15 cellular contexts compared by ENCODE assay signal in genomic region chr9:129703667-129704355, GRCh38. TPM values are rescaled to one million over a fixed set of nuclear protein-coding genes. Genes with fewer than 3 reads are reported as not detected.
DNase-seq lines count a peak whose midpoint lies in the region; TF ChIP-seq lines count a peak whose summit lies in the region.
"Had no signal": no experiment of that assay in that cellular context is flagged by ENCODE, and none has a peak within 500 bp of the region (broad histone marks: within the 10 kb centered on the region; RNA-seq: fewer than 3 reads in every experiment).

No MANE protein-coding gene starts in this region.

- peaks cover 3 to 7% of the 10 kb centered on the region in 2 donors for H3K4me1 ChIP-seq in esophagus (ENCODE audit: control insufficient read depth in 2 of 2, insufficient read depth in 2 of 2, low read length in 1 of 2)
- H3K4me1 ChIP-seq in mucosa of rectum (ENCODE audit: control insufficient read depth in 2 of 2, insufficient read depth in 2 of 2, low read length in 2 of 2), result peaks cover 16 to 17% of the 10 kb centered on the region in 2 donors
- peaks cover 0 to 51% (median 30%) of the 10 kb centered on the region in 4 donors for H3K4me1 ChIP-seq in tibial artery

- H3K4me3 ChIP-seq in HFF-Myc (replicated peaks; ENCODE audit: low read depth, low read length) (no peak overlapping the region), esophagus (ENCODE audit: low read depth in 1 of 2, low read length in 2 of 2) (no peak overlapping the region), mucosa of rectum (ENCODE audit: low read length in 2 of 2) (no peak overlapping the region), tibial artery (peak overlapping the region in 1 of 2 donors; percentile 19)

- peaks cover 31% of the 10 kb centered on the region for H3K4me1 Mint-ChIP-seq in type B pancreatic cell (ENCODE audit: unreplicated experiment)

- H3K36me3 Mint-ChIP-seq in type B pancreatic cell, result no peaks in the 10 kb centered on the region

- TF ChIP-seq CTCF in HFF-Myc (IDR thresholded peaks at IDR 0.05; ENCODE audit: low read depth, low read length, missing control alignments) (no peak), tibial artery (IDR thresholded peaks at IDR 0.05) (no peak), type B pancreatic cell (conservative IDR thresholded peaks at IDR 0.05) (no peak)

- no peaks in the 10 kb centered on the region for H3K36me3 ChIP-seq in esophagus (ENCODE audit: control insufficient read depth in 2 of 2, insufficient read depth in 2 of 2, low read length in 1 of 2)
- no peaks in the 10 kb centered on the region for H3K36me3 ChIP-seq in mucosa of rectum (ENCODE audit: control insufficient read depth in 2 of 2, insufficient read depth in 2 of 2, low read length in 2 of 2)
- H3K36me3 ChIP-seq in tibial artery, result no peaks in the 10 kb centered on the region

- 58 to 63% methylated on average over 17 of the region's 17 CpGs for WGBS in esophagus, 2 donors

- peaks cover 15% of the 10 kb centered on the region for H3K27me3 Mint-ChIP-seq in type B pancreatic cell

- peak overlapping the region; percentile 14 to 34 for H3K27ac ChIP-seq in esophagus (ENCODE audit: low read depth in 2 of 2, low read length in 1 of 2)
- H3K27ac ChIP-seq in mucosa of rectum (ENCODE audit: low read depth in 2 of 2, low read length in 2 of 2), result peak overlapping the region; percentile 26 to 32
- peak overlapping the region; percentile 81 to 84 for H3K27ac ChIP-seq in tibial artery

- H3K9me3 Mint-ChIP-seq in type B pancreatic cell, result no peaks in the 10 kb centered on the region
- H3K9me3 Mint-ChIP-seq: neural crest cell had no signal

- peak; percentile 32 for DNase-seq in HFF-Myc (ENCODE audit: extremely low read depth, low read depth)
- peak; percentile 76 to 91 for DNase-seq in tibial artery
- no peak for DNase-seq in GF-D8 (lab: John Stamatoyannopoulos, UW)
- DNase-seq in type B pancreatic cell (ENCODE audit: extremely low spot score, unreplicated experiment), result no peak
- DNase-seq in D341Med (ENCODE audit: low spot score), result no peak
- DNase-seq in NCI-H1694 (lab: John Stamatoyannopoulos, UW), result no peak
- DNase-seq: activated CD4-positive, alpha-beta T cell treated with anti-CD3 and anti-CD28 coated beads for 4 hours; activated T-cell treated with anti-CD3 and anti-CD28 coated beads, Interleukin-2, amount 50 U/mL, for 48 hours; effector CD4-positive, alpha-beta T cell; GDM1; NCI-H446 treated with DMSO at 0.1 percent for 48 hours had no signal

- no peaks in the 10 kb centered on the region for H3K27me3 ChIP-seq in esophagus (ENCODE audit: control insufficient read depth in 1 of 2, insufficient read depth in 2 of 2, low read length in 2 of 2)
- peaks cover 5 to 6% of the 10 kb centered on the region in 2 donors for H3K27me3 ChIP-seq in mucosa of rectum (ENCODE audit: control insufficient read depth in 2 of 2, insufficient read depth in 2 of 2, low read length in 2 of 2)
- H3K27me3 ChIP-seq in tibial artery, result no peaks in the 10 kb centered on the region

- H3K9me3 ChIP-seq in esophagus (ENCODE audit: control insufficient read depth in 2 of 2, insufficient read depth in 1 of 2, low read depth in 1 of 2, low read length in 1 of 2) (no peaks in the 10 kb centered on the region), mucosa of rectum (ENCODE audit: control insufficient read depth in 2 of 2, low read length in 2 of 2) (no peaks in the 10 kb centered on the region), tibial artery (no peaks in the 10 kb centered on the region)

- H3K4me3 Mint-ChIP-seq in type B pancreatic cell, result no peak overlapping the region
- H3K4me3 Mint-ChIP-seq: neural crest cell had no signal

- H3K9ac ChIP-seq in mucosa of rectum (ENCODE audit: low read depth in 1 of 2, low read length in 2 of 2), result no peak overlapping the region

- intact Hi-C loops in tibial artery (cut with DNase I; ENCODE audit: low total_unique reads), result no loop called here

- no peak overlapping the region for H3K27ac Mint-ChIP-seq in type B pancreatic cell

RNA-seq across cellular contexts. Expression of gene PRRX2, which starts 38.4 kb away (rescaled TPM):
- 1 to 10 TPM; 1.7 to 3.6 TPM for polyA plus RNA-seq in esophagus
- total RNA-seq in type B pancreatic cell (ENCODE audit: low replicate concordance), result 0.50 and 20.8 TPM in 2 replicates
- total RNA-seq: HT1080 had no signal

RNA-seq across cellular contexts. Expression of gene PTGES, which starts 49.0 kb away (rescaled TPM):
- polyA plus RNA-seq in esophagus, result 10 to 100 TPM in 1 of 2 donors, 1 to 10 TPM in 1; 6.4 to 16.3 TPM
- 29.1 and 67.1 TPM in 2 replicates for total RNA-seq in type B pancreatic cell (ENCODE audit: low replicate concordance)

Comparison
In these comparisons a context has a peak if more than half of its experiments do, and no peak if none do; other contexts are left out.
1. DNase-seq: peak in HFF-Myc (single experiment) and tibial artery (2 of 2); none in GF-D8 (single experiment), type B pancreatic cell (single experiment), D341Med (single experiment) and NCI-H1694 (single experiment).
2. H3K27ac ChIP-seq: peak in every context shown above with its lines; median percentile 82 in tibial artery; 29 in mucosa of rectum; 24 in esophagus.